In genomic region chr5:138676556-138677193, GRCh38 we compare ENCODE assay signal across 15 cellular contexts.
"Had no signal": no experiment of that assay in that cellular context is flagged by ENCODE, and none has a peak within 500 bp of the region (broad histone marks: within the 10 kb centered on the region; RNA-seq: fewer than 3 reads in every experiment).

No MANE protein-coding gene starts in this region.

- FAIRE-seq: colon, kidney, small intestine had no signal

- DNase-seq: cerebellar nuclear complex; effector memory CD8-positive, alpha-beta T cell; kidney; naive thymus-derived CD4-positive, alpha-beta T cell; nephron progenitor cell; posterior cingulate gyrus; small intestine; stimulated activated CD4-positive, alpha-beta T cell treated with anti-CD3 and anti-CD28 coated beads, Interleukin-2, amount 100 ng/mL, for 48 hours; stimulated activated naive CD4-positive, alpha-beta T cell treated with Interleukin-2 at 50 U/mL for 16 hours; tibial artery had no signal

- H3K4me1 ChIP-seq: esophagus muscularis mucosa, gastroesophageal sphincter, right atrium auricular region, tibial artery had no signal

- ATAC-seq: effector memory CD8-positive, alpha-beta T cell; gastroesophageal sphincter; naive thymus-derived CD4-positive, alpha-beta T cell had no signal

- H3K27ac ChIP-seq: epithelial cell of prostate, esophagus muscularis mucosa, gastroesophageal sphincter, right atrium auricular region, tibial artery had no signal

- H3K4me3 ChIP-seq: esophagus muscularis mucosa, gastroesophageal sphincter, right atrium auricular region, tibial artery had no signal

- H3K36me3 ChIP-seq: esophagus muscularis mucosa, gastroesophageal sphincter, right atrium auricular region, tibial artery had no signal

- H3K27me3 ChIP-seq: esophagus muscularis mucosa, gastroesophageal sphincter, right atrium auricular region, tibial artery had no signal
